Comparison of ENCODE assay signal across 22 cellular contexts in the genomic region with DNA sequence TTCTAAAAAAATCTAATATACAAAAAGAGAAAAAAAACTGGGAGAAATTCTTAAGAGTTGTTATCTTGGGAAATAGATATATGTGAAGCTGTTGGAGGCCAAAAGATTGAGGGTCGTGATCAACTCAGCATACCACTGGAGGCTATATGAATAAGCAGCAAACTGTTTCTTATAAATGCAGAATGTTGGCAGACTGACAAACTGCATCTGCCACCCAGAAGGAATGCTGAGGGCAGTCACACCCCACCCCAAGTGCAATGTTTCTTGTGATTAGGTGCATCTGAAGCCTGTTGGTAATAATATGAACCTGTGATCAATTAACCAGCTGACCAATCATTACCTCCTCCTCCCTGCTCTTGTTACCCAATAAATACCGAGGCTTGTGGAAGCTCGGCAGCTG.
"Had no signal": no experiment of that assay in that cellular context is flagged by ENCODE, and none has a peak within 500 bp of the region (broad histone marks: within the 10 kb centered on the region; RNA-seq: fewer than 3 reads in every experiment).

No MANE protein-coding gene starts in this region.

- H3K27me3 ChIP-seq: colonic mucosa, dorsolateral prefrontal cortex, esophagus muscularis mucosa, gastroesophageal sphincter, pancreas, right atrium auricular region, tibial artery had no signal

- H3K36me3 ChIP-seq: colonic mucosa, esophagus muscularis mucosa, gastroesophageal sphincter, pancreas, right atrium auricular region, tibial artery had no signal

- H3K9me3 ChIP-seq: colonic mucosa, pancreas had no signal

- DNase-seq: activated CD4-positive, alpha-beta T cell treated with anti-CD3 and anti-CD28 coated beads for 48 hours; activated CD8-positive, alpha-beta memory T cell treated with anti-CD3 and anti-CD28 coated beads, Interleukin-2, amount 10 ng/mL, durations not matched to agents 7 days and 5 days; activated CD8-positive, alpha-beta T cell treated with anti-CD3 and anti-CD28 coated beads for 36 hours; activated gamma-delta T cell treated with Interleukin-2 at 50 U/mL for 16 hours; aorta; central memory CD4-positive, alpha-beta T cell; colonic mucosa; dorsolateral prefrontal cortex; effector memory CD8-positive, alpha-beta T cell; head of caudate nucleus; left cardiac atrium; mesenchymal stem cell; mucosa of descending colon; nephron progenitor cell; pancreas; psoas muscle; stimulated activated CD4-positive, alpha-beta T cell treated with anti-CD3 and anti-CD28 coated beads, Interleukin-4, amount 100 ng/mL, for 4 hours; tibial artery had no signal

- H3K27ac ChIP-seq: colonic mucosa, dorsolateral prefrontal cortex, esophagus muscularis mucosa, gastroesophageal sphincter, pancreas, psoas muscle, right atrium auricular region, tibial artery had no signal

- ATAC-seq: activated CD8-positive, alpha-beta memory T cell treated with anti-CD3 and anti-CD28 coated beads, Interleukin-2, amount 10 ng/mL, durations not matched to agents 7 days and 5 days; activated CD8-positive, alpha-beta T cell treated with anti-CD3 and anti-CD28 coated beads for 36 hours; effector memory CD8-positive, alpha-beta T cell; gastroesophageal sphincter; left cardiac atrium; mucosa of descending colon; pancreas; psoas muscle had no signal

- H3K4me1 ChIP-seq: colonic mucosa, esophagus muscularis mucosa, gastroesophageal sphincter, pancreas, psoas muscle, right atrium auricular region, tibial artery had no signal

- FAIRE-seq: endothelial cell of umbilical vein, pancreas had no signal

- H3K4me3 ChIP-seq: colonic mucosa, dorsolateral prefrontal cortex, esophagus muscularis mucosa, gastroesophageal sphincter, mucosa of descending colon, pancreas, psoas muscle, right atrium auricular region, tibial artery had no signal
